ENCODE assay signal across 8 cellular contexts in the genomic region with DNA sequence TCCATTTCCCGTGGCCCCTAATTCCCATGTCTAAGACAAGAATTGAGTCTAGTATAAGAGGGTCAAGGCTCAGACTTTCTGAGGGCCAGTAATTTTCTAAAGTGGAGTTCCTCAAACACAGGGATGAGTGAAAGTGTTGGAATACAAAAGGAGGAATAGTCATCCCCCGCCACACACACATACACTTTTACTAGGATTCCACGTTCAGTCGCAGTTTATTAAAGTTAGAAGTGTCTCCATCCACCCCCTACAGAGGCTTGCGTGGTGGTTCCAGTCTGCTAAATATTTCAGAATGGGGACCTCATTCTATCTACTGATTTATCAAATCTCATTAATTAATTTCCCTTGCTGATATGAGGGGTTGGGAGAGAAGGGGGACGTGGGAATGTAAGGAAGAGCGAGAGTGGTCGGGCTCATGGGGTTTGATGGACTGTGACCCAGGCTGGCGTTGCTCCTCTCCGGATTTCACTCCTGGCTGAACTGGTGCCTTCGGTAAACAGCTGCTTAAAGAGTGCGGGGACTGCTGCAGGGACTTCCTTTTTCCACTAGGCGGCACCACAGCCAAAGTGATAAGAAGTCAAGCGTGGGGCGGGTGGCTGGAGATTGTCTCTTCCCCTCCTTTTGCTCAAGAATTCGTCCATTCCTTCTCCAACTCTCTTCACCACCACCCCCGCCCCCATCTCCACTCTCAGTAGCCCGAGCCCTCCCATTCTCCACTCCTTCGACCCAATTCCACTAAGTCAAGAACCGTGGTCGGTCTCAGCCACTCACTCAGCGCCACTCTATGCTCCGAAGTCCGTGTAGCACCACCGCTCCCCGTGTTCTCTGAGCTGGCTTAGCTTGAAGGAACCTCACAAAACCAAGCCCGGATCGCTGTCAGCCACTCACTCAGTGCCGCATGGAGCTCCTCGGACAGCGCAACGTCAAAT. TPM values are rescaled to one million over a fixed set of nuclear protein-coding genes. Genes with fewer than 3 reads are reported as not detected.
DNase-seq lines count a peak whose midpoint lies in the region; ATAC-seq and TF ChIP-seq lines count a peak whose summit lies in the region.

No MANE protein-coding gene starts in this region.

- H3K4me1 Mint-ChIP-seq in T-helper 17 cell, result peaks cover 35% of the 10 kb centered on the region

- DNase-seq in DMS53 treated with DMSO at 0.1 percent for 48 hours (lab: John Stamatoyannopoulos, UW; ENCODE audit: unreplicated experiment) (peak; percentile 73), NCI-H1694 (lab: John Stamatoyannopoulos, UW) (peak; percentile 32), T-helper 17 cell (peak; percentile 60 to 76 (median 68)), ascending aorta (ENCODE audit: low spot score in 2 of 2) (peak; percentile 32 to 94), hepatic stellate cell (ENCODE audit: low spot score) (peak; percentile 85), vagina (ENCODE audit: extremely low spot score in 2 of 2) (no peak)

- peak overlapping the region; percentile 53 for H3K9ac ChIP-seq in rectal smooth muscle tissue (ENCODE audit: low read length)

- H3K9me3 ChIP-seq in T-helper 17 cell (ENCODE audit: control insufficient read depth, low read length, poor library complexity, severe bottlenecking) (no peaks in the 10 kb centered on the region), ascending aorta (no peaks in the 10 kb centered on the region), vagina (no peaks in the 10 kb centered on the region)

- H3K27me3 ChIP-seq in ascending aorta (peaks cover 15% of the 10 kb centered on the region), rectal smooth muscle tissue (ENCODE audit: control insufficient read depth, insufficient read depth, low read length) (peaks cover 11% of the 10 kb centered on the region), vagina (no peaks in the 10 kb centered on the region)

- peaks cover 59% of the 10 kb centered on the region for H3K27me3 Mint-ChIP-seq in T-helper 17 cell

- peaks cover 5% of the 10 kb centered on the region for H3K36me3 Mint-ChIP-seq in T-helper 17 cell (ENCODE audit: low read depth)

- peak overlapping the region; percentile 93 for H3K4me3 Mint-ChIP-seq in T-helper 17 cell

- no peaks in the 10 kb centered on the region for H3K36me3 ChIP-seq in ascending aorta
- H3K36me3 ChIP-seq in rectal smooth muscle tissue (ENCODE audit: control insufficient read depth, insufficient read depth, low read length), result no peaks in the 10 kb centered on the region
- no peaks in the 10 kb centered on the region for H3K36me3 ChIP-seq in vagina

- ATAC-seq in HG02571 (IDR thresholded peaks at IDR 0.05; ENCODE audit: unreplicated experiment) (peak; percentile 65), T-helper 17 cell (peak; percentile 88)

- peak overlapping the region; percentile 92 for H3K27ac Mint-ChIP-seq in T-helper 17 cell

- peak; percentile 80 to 92 (median 88) for TF ChIP-seq CTCF in ascending aorta (IDR thresholded peaks at IDR 0.05)
- peak; percentile 90 to 93 (median 92) for TF ChIP-seq CTCF in vagina (IDR thresholded peaks at IDR 0.05)

- peak overlapping the region; percentile 53 to 58 for H3K4me3 ChIP-seq in ascending aorta
- peak overlapping the region; percentile 65 for H3K4me3 ChIP-seq in rectal smooth muscle tissue (ENCODE audit: low read length)
- peak overlapping the region; percentile 36 to 44 for H3K4me3 ChIP-seq in vagina

- no peak for TF ChIP-seq POLR2A in vagina (IDR thresholded peaks at IDR 0.05)

- peak overlapping the region; percentile 60 for H3K27ac ChIP-seq in ascending aorta
- peak overlapping the region; percentile 50 for H3K27ac ChIP-seq in rectal smooth muscle tissue (ENCODE audit: low read depth, low read length)
- H3K27ac ChIP-seq in vagina, result peak overlapping the region; percentile 90

- H3K4me1 ChIP-seq in ascending aorta (peaks cover 7 to 18% of the 10 kb centered on the region in 2 donors), rectal smooth muscle tissue (ENCODE audit: control insufficient read depth, insufficient read depth, low read length) (peaks cover 7% of the 10 kb centered on the region), vagina (peaks cover 27% of the 10 kb centered on the region)

- intact Hi-C loops in ascending aorta (cut with DNase I) (loop anchor here (1.0 to 2.0 kb wide), 5 partner anchors 28 to 294 kb away; partner anchors contain the start of genes POLR1H and TRIM26), vagina (cut with DNase I) (no loop called here)

RNA-seq across cellular contexts. Expression of gene TRIM31, which starts 9.9 kb away (rescaled TPM):
- total RNA-seq in T-helper 17 cell (not detected), ascending aorta (not detected), vagina (not detected)

RNA-seq across cellular contexts. Expression of gene RNF39, which starts 27.4 kb away (rescaled TPM):
- total RNA-seq in T-helper 17 cell, result not detected
- not detected for total RNA-seq in ascending aorta
- 18.2 TPM for total RNA-seq in vagina

RNA-seq across cellular contexts. Expression of gene TRIM40, which starts 33.0 kb away (rescaled TPM):
- total RNA-seq in T-helper 17 cell (1 to 10 TPM in 1 of 2 donors, under 1 TPM in 1; 0.22 to 3.5 TPM), ascending aorta (not detected), vagina (not detected)

RNA-seq across cellular contexts. Expression of gene PPP1R11, which starts 36.0 kb away (rescaled TPM):
- total RNA-seq in T-helper 17 cell, result 10 to 100 TPM; 52.1 to 52.4 TPM
- 7.1 TPM for total RNA-seq in ascending aorta
- total RNA-seq in vagina, result 19.6 TPM

RNA-seq across cellular contexts. Expression of gene POLR1H, which starts 41.9 kb away (rescaled TPM):
- total RNA-seq in T-helper 17 cell, result 10 to 100 TPM; 28.9 to 31.7 TPM
- total RNA-seq in ascending aorta, result 36.9 TPM
- 31.2 TPM for total RNA-seq in vagina

Comparison
In these comparisons a context has a peak if more than half of its experiments do, and no peak if none do; other contexts are left out.
1. DNase-seq: peak in DMS53 treated with DMSO at 0.1 percent for 48 hours (single experiment), NCI-H1694 (single experiment), T-helper 17 cell (3 of 3), ascending aorta (2 of 2) and hepatic stellate cell (single experiment); none in vagina (0 of 2).
2. RNA of gene RNF39, which starts 27.4 kb away (total RNA-seq): 18.2 TPM in vagina (single experiment); not detected in T-helper 17 cell and not detected in ascending aorta (single experiment); every median in the first group is over 10 times any median in the second.
3. Peak in every context shown above with its lines, with median percentiles within 50 percentile points of each other: H3K27ac ChIP-seq and H3K4me3 ChIP-seq.